In the genomic region with DNA sequence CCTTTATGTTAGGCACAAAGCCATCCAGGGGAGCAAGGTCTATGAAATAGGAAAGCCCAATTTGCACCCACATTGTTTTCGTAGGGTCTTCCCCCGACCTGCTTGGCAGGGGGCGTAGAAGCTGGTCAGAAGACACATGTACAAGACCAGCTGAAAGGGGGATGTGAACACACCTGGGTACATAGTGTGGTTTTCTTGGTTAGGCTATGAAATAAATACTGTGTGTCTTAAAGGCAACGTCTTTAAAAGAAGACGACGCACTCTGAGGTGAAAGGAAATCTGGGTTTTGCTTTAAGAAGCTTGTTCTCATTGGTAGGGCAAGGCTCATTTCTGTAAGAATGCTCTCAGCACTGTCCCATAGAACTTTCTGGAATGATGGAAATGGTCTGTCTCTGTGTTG, we compare ENCODE assay signal across 22 cellular contexts.
A peak's percentile ranks its signal among the peaks of the same experiment; 100 is the strongest.
DNase-seq lines count a peak whose midpoint lies in the region; ATAC-seq, FAIRE-seq and TF ChIP-seq lines count a peak whose summit lies in the region.
"Had no signal": no experiment of that assay in that cellular context is flagged by ENCODE, and none has a peak within 500 bp of the region (broad histone marks: within the 10 kb centered on the region; RNA-seq: fewer than 3 reads in every experiment).

No MANE protein-coding gene starts in this region.

- no peaks in the 10 kb centered on the region for H3K79me1 ChIP-seq in H1 (ENCODE audit: low read depth, low read length)

- H3K4me2 ChIP-seq in H1 (ENCODE audit: insufficient read depth in 1 of 2, low read depth in 2 of 2, low read length in 2 of 2): peak overlapping the region; percentile 5 to 9; a peak in 1 of 4 replicates
- H3K4me2 ChIP-seq: A549 had no signal

- POLR2A ChIA-PET in activated CD8-positive, alpha-beta T cell treated with anti-CD3 and anti-CD28 coated beads for 36 hours (lab: Charles Lee): interaction anchor here (1.5 to 1.8 kb wide), 2 partner anchors 60 kb away, joined by 3 to 7 read pairs; partner anchors contain the start of gene KLF7
- POLR2A ChIA-PET in activated CD8-positive, alpha-beta T cell treated with anti-CD3 and anti-CD28 coated beads, Interleukin-2, amount 10 ng/mL, durations not matched to agents 7 days and 5 days (lab: Charles Lee): interaction anchor here (0.7 kb wide), 1 partner anchor 60 kb away, joined by 5 read pairs; the partner anchor contains the start of gene KLF7
- POLR2A ChIA-PET in H1 (lab: Charles Lee; ENCODE audit: partially characterized antibody): interaction anchor here (5.2 kb wide), 1 partner anchor 60 kb away, joined by 31 read pairs; the partner anchor contains the start of gene KLF7
- POLR2A ChIA-PET in RWPE1 (lab: Yijun Ruan, JAX; ENCODE audit: low non-redundant PET): no interaction called here

- peak; percentile 7 for FAIRE-seq in H1 (lab: Jason Lieb, UNC)
- FAIRE-seq: A549, colon, islet of Langerhans had no signal

- TF ChIP-seq EP300 in H1 (IDR thresholded peaks at IDR 0.05; ENCODE audit: borderline replicate concordance in 1 of 2, low read depth in 2 of 2, low read length in 2 of 2): no peak

- no peaks in the 10 kb centered on the region for H3K79me2 ChIP-seq in H1 (ENCODE audit: control insufficient read depth in 1 of 2, insufficient read depth in 2 of 2, low read length in 2 of 2)

- H4K91ac ChIP-seq in H1 (replicated peaks; ENCODE audit: insufficient read length, low read length): no peak overlapping the region

- H2BK20ac ChIP-seq in H1 (ENCODE audit: low read length): peak overlapping the region; percentile 68; the same call in 1 of the 2 replicates

- peak overlapping the region; percentile 41; the same call in 1 of the 2 replicates for H2AK5ac ChIP-seq in H1 (ENCODE audit: low read depth, low read length)

- H3K4me3 Mint-ChIP-seq in activated CD8-positive, alpha-beta T cell treated with anti-CD3 and anti-CD28 coated beads for 36 hours: no peak overlapping the region
- H3K4me3 Mint-ChIP-seq in activated CD8-positive, alpha-beta T cell treated with anti-CD3 and anti-CD28 coated beads, Interleukin-2, amount 10 ng/mL, durations not matched to agents 7 days and 5 days: no peak overlapping the region
- H3K4me3 Mint-ChIP-seq: CD4-positive, CD25-positive, alpha-beta regulatory T cell; memory B cell; type B pancreatic cell had no signal

- no peaks in the 10 kb centered on the region for H3K27me3 ChIP-seq in H1 (replicated peaks in 1 of 4; ENCODE audit: control insufficient read depth in 3 of 4, extremely low read depth in 1 of 4, insufficient read depth in 3 of 4, low read length in 3 of 4)
- H3K27me3 ChIP-seq: gastroesophageal sphincter had no signal

- no peaks in the 10 kb centered on the region for H3K36me3 ChIP-seq in H1 (ENCODE audit: control insufficient read depth in 2 of 4, insufficient read depth in 4 of 4, low read length in 3 of 4)
- H3K36me3 ChIP-seq: gastroesophageal sphincter had no signal

- CTCF ChIA-PET in activated CD8-positive, alpha-beta T cell treated with anti-CD3 and anti-CD28 coated beads for 36 hours (lab: Charles Lee): interaction anchor here (1.0 to 2.1 kb wide), 6 partner anchors 9 to 250 kb away, joined by 3 to 7 read pairs (median 4); no protein-coding TSS in a partner anchor
- CTCF ChIA-PET in activated CD8-positive, alpha-beta T cell treated with anti-CD3 and anti-CD28 coated beads, Interleukin-2, amount 10 ng/mL, durations not matched to agents 7 days and 5 days (lab: Charles Lee): interaction anchor here (0.8 to 1.8 kb wide), 2 partner anchors 14 to 83 kb away, joined by 5 read pairs; no protein-coding TSS in a partner anchor
- CTCF ChIA-PET in H1 (lab: Charles Lee; ENCODE audit: partially characterized antibody): interaction anchor here (0.7 to 3.0 kb wide), 6 partner anchors 15 to 248 kb away, joined by 3 to 9 read pairs (median 4); no protein-coding TSS in a partner anchor
- CTCF ChIA-PET in RWPE1 (lab: Yijun Ruan, JAX): no interaction called here

- H3K4me1 ChIP-seq in H1 (replicated peaks in 1 of 4; ENCODE audit: control insufficient read depth in 3 of 4, insufficient read depth in 4 of 4, low read length in 3 of 4): peaks cover 8 to 32% (median 30%) of the 10 kb centered on the region in 4 experiments

- H3K9ac ChIP-seq in H1 (replicated peaks in 1 of 4; ENCODE audit: extremely low read depth in 1 of 4, low read depth in 3 of 4, low read length in 3 of 4): no peak overlapping the region

- H3K27ac ChIP-seq in H1 (ENCODE audit: low read depth, low read length): no peak overlapping the region
- no peak overlapping the region for H3K27ac ChIP-seq in RWPE1
- H3K27ac ChIP-seq: A549 had no signal

- H2AFZ ChIP-seq in H1 (ENCODE audit: low read length): no peak overlapping the region

- 66% methylated on average over 6 of the region's 6 CpGs; no CpG with 5 or more reads in 1 of the 2 experiments for whole genome bisulfite sequencing in H1 (ENCODE audit: extremely low coverage in 1 of 2, insufficient coverage in 1 of 2, insufficient read length in 1 of 2, insufficient replicate concordance in 2 of 2, low coverage in 1 of 2, low lambda C conversion rate in 2 of 2, missing lambda C conversion rate in 1 of 2), 2 experiments

- H2BK15ac ChIP-seq in H1 (ENCODE audit: low read length): 0 out of 2 replicates have a peak overlapping the region, but pooled peaks have one; percentile 22

- H2BK120ac ChIP-seq in H1 (replicated peaks; ENCODE audit: low read depth, low read length): no peak overlapping the region

- H3K23ac ChIP-seq in H1 (ENCODE audit: insufficient read length): no peak overlapping the region

- H3K4me1 Mint-ChIP-seq in activated CD8-positive, alpha-beta T cell treated with anti-CD3 and anti-CD28 coated beads for 36 hours (ENCODE audit: low read depth): peaks cover 48% of the 10 kb centered on the region
- H3K4me1 Mint-ChIP-seq in activated CD8-positive, alpha-beta T cell treated with anti-CD3 and anti-CD28 coated beads, Interleukin-2, amount 10 ng/mL, durations not matched to agents 7 days and 5 days (ENCODE audit: low read depth): peaks cover 36% of the 10 kb centered on the region

- intact Hi-C loops in activated CD8-positive, alpha-beta T cell treated with anti-CD3 and anti-CD28 coated beads for 36 hours (cut with micrococcal nuclease): no loop called here

- no peaks in the 10 kb centered on the region for H3K9me3 ChIP-seq in H1 (ENCODE audit: insufficient read depth in 2 of 2, low read depth in 1 of 2, low read length in 1 of 2)
- H3K9me3 ChIP-seq: A549, gastroesophageal sphincter had no signal

- H3K36me3 Mint-ChIP-seq in activated CD8-positive, alpha-beta T cell treated with anti-CD3 and anti-CD28 coated beads for 36 hours (ENCODE audit: low read depth): no peaks in the 10 kb centered on the region
- H3K36me3 Mint-ChIP-seq in activated CD8-positive, alpha-beta T cell treated with anti-CD3 and anti-CD28 coated beads, Interleukin-2, amount 10 ng/mL, durations not matched to agents 7 days and 5 days (ENCODE audit: low read depth): no peaks in the 10 kb centered on the region
- H3K36me3 Mint-ChIP-seq: CD4-positive, CD25-positive, alpha-beta regulatory T cell; type B pancreatic cell had no signal

- no peak for TF ChIP-seq CTCF in activated CD8-positive, alpha-beta T cell treated with anti-CD3 and anti-CD28 coated beads for 36 hours (IDR thresholded peaks at IDR 0.05)
- no peak for TF ChIP-seq CTCF in H1 (IDR thresholded peaks at IDR 0.05; ENCODE audit: control extremely low read depth in 1 of 3, insufficient read depth in 1 of 3, low read depth in 1 of 3, low read length in 3 of 3)
- TF ChIP-seq CTCF in RWPE1 (conservative IDR thresholded peaks at IDR 0.05; ENCODE audit: low read depth): no peak

- H2BK12ac ChIP-seq in H1 (ENCODE audit: low read depth, low read length): peak overlapping the region; percentile 85; the same call in 1 of the 2 replicates

- H4K8ac ChIP-seq in H1 (ENCODE audit: extremely low read depth, insufficient read depth, low read length): no peak overlapping the region

- H3K27me3 Mint-ChIP-seq in activated CD8-positive, alpha-beta T cell treated with anti-CD3 and anti-CD28 coated beads for 36 hours: peaks cover 3% of the 10 kb centered on the region
- peaks cover 3% of the 10 kb centered on the region for H3K27me3 Mint-ChIP-seq in activated CD8-positive, alpha-beta T cell treated with anti-CD3 and anti-CD28 coated beads, Interleukin-2, amount 10 ng/mL, durations not matched to agents 7 days and 5 days (ENCODE audit: low read depth)

- 0 out of 2 replicates have a peak overlapping the region, but pooled peaks have one; percentile 64 for H3K18ac ChIP-seq in H1 (ENCODE audit: extremely low read depth, low read length)

- peak; percentile 31 for DNase-seq in activated CD8-positive, alpha-beta T cell treated with anti-CD3 and anti-CD28 coated beads for 36 hours
- no peak for DNase-seq in activated CD8-positive, alpha-beta T cell treated with anti-CD3 and anti-CD28 coated beads, Interleukin-2, amount 10 ng/mL, durations not matched to agents 7 days and 5 days
- DNase-seq in H1 (ENCODE audit: low read depth in 1 of 2, low spot score in 2 of 2) (no peak), HuH-7.5 (ENCODE audit: low spot score) (no peak), NCI-H748 (lab: John Stamatoyannopoulos, UW; ENCODE audit: unreplicated experiment) (no peak), RWPE1 (ENCODE audit: low spot score) (no peak)
- DNase-seq in stimulated activated naive CD8-positive, alpha-beta T cell treated with anti-CD3 and anti-CD28 coated beads, Interleukin-15, Interleukin-2, amounts not matched to agents 100 U/mL and 50 U/mL, for 24 hours: no peak
- DNase-seq: activated CD4-positive, CD25-positive, alpha-beta regulatory T cell treated with anti-CD3 and anti-CD28 coated beads, Interleukin-2, amount 50 U/mL, for 72 hours; DMS79 treated with DMSO at 0.1 percent for 48 hours; NCI-H1048; NCI-H2171 treated with DMSO at 0.1 percent for 48 hours; NK-92 treated with Interleukin-12 subunit alpha and Interleukin-12 subunit beta, amount 100 ng/mL, for 24 hours had no signal

- H3K23me2 ChIP-seq in H1 (ENCODE audit: low read depth, low read length): no peaks in the 10 kb centered on the region; the same call in 1 of the 2 replicates

- peak overlapping the region; percentile 93 for H3K27ac Mint-ChIP-seq in activated CD8-positive, alpha-beta T cell treated with anti-CD3 and anti-CD28 coated beads for 36 hours
- H3K27ac Mint-ChIP-seq in activated CD8-positive, alpha-beta T cell treated with anti-CD3 and anti-CD28 coated beads, Interleukin-2, amount 10 ng/mL, durations not matched to agents 7 days and 5 days: no peak overlapping the region
- H3K27ac Mint-ChIP-seq: memory B cell, type B pancreatic cell had no signal

- no peak for TF ChIP-seq RAD21 in H1 (IDR thresholded peaks at IDR 0.05 in 1 of 2, conservative IDR thresholded peaks at IDR 0.05 in 1 of 2; ENCODE audit: low read depth in 2 of 2, low read length in 2 of 2)

- H3K9me3 Mint-ChIP-seq in activated CD8-positive, alpha-beta T cell treated with anti-CD3 and anti-CD28 coated beads for 36 hours: no peaks in the 10 kb centered on the region
- no peaks in the 10 kb centered on the region for H3K9me3 Mint-ChIP-seq in activated CD8-positive, alpha-beta T cell treated with anti-CD3 and anti-CD28 coated beads, Interleukin-2, amount 10 ng/mL, durations not matched to agents 7 days and 5 days (ENCODE audit: insufficient read depth)
- H3K9me3 Mint-ChIP-seq: type B pancreatic cell had no signal

- peak overlapping the region; percentile 40 for H3K4ac ChIP-seq in H1 (replicated peaks; ENCODE audit: insufficient read length, low read depth, low read length)

- no peak overlapping the region for H3K14ac ChIP-seq in H1 (ENCODE audit: insufficient read length)

- H3K4me3 ChIP-seq in H1 (ENCODE audit: extremely low read depth in 1 of 4, insufficient read depth in 2 of 4, low read depth in 3 of 4, low read length in 4 of 4): 0 out of 8 replicates have a peak overlapping the region, but pooled peaks of 1 of the 4 experiments have one; percentile 1
- H3K4me3 ChIP-seq: A549, gastroesophageal sphincter had no signal

- no peak for TF ChIP-seq POLR2A in H1 (IDR thresholded peaks at IDR 0.05; ENCODE audit: control extremely low read depth in 1 of 2, low read depth in 2 of 2, low read length in 2 of 2)

- H3K56ac ChIP-seq in H1 (replicated peaks; ENCODE audit: insufficient read length, low read depth, low read length): no peak overlapping the region

- peak overlapping the region; percentile 84; the same call in 1 of the 2 replicates for H2BK5ac ChIP-seq in H1 (ENCODE audit: low read depth, low read length)

- H4K20me1 ChIP-seq in H1 (replicated peaks in 1 of 2; ENCODE audit: control insufficient read depth in 1 of 2, insufficient read depth in 2 of 2, low read length in 2 of 2): no peaks in the 10 kb centered on the region

- peak; percentile 19 for ATAC-seq in activated CD8-positive, alpha-beta T cell treated with anti-CD3 and anti-CD28 coated beads for 36 hours
- no peak for ATAC-seq in activated CD8-positive, alpha-beta T cell treated with anti-CD3 and anti-CD28 coated beads, Interleukin-2, amount 10 ng/mL, durations not matched to agents 7 days and 5 days
- peak; percentile 42 for ATAC-seq in HG03103 (IDR thresholded peaks at IDR 0.05; ENCODE audit: low read depth, unreplicated experiment)
- ATAC-seq in stimulated activated naive CD8-positive, alpha-beta T cell treated with anti-CD3 and anti-CD28 coated beads, Interleukin-15, Interleukin-2, amounts not matched to agents 100 U/mL and 50 U/mL, for 24 hours: peak; percentile 12
- ATAC-seq: A549, gastroesophageal sphincter, HCT116, sciatic nerve had no signal

- no peak overlapping the region for H4K5ac ChIP-seq in H1 (ENCODE audit: insufficient read length, low read depth, low read length)
